Comparison of ENCODE assay signal across 8 cellular contexts in genomic region chr2:219177594-219178376, GRCh38. TPM values are rescaled to one million over a fixed set of nuclear protein-coding genes. Genes with fewer than 3 reads are reported as not detected.
A peak's percentile ranks its signal among the peaks of the same experiment; 100 is the strongest.
DNase-seq lines count a peak whose midpoint lies in the region; ATAC-seq and TF ChIP-seq lines count a peak whose summit lies in the region.

RETREG2 (plus strand) TSS chr2:219178275; CDS start chr2:219178353, 78 bp downstream.

- H3K27me3 ChIP-seq in adipocyte (replicated peaks; ENCODE audit: control insufficient read depth, insufficient read depth, low read length) (no peaks in the 10 kb centered on the region), heart left ventricle (no peaks in the 10 kb centered on the region), upper lobe of right lung (no peaks in the 10 kb centered on the region)

- peak; percentile 39 for ATAC-seq in HG02571 (IDR thresholded peaks at IDR 0.05; ENCODE audit: unreplicated experiment)
- peak; percentile 71 to 86 (median 78) for ATAC-seq in heart left ventricle
- ATAC-seq in upper lobe of right lung: peak; percentile 82

- TF ChIP-seq CTCF in heart left ventricle (IDR thresholded peaks at IDR 0.05): peak in 10 of 12 donors; percentile 11 to 67 (median 50)
- TF ChIP-seq CTCF in upper lobe of right lung (IDR thresholded peaks at IDR 0.05): peak; percentile 32

- DNase-seq in NCI-H128 (lab: John Stamatoyannopoulos, UW; ENCODE audit: unreplicated experiment) (peak; percentile 43), T follicular helper cell (ENCODE audit: low read depth) (peak; percentile 75), adipocyte (ENCODE audit: low read depth) (peak; percentile 96), heart left ventricle (peak; percentile 86 to 93 (median 89)), posterior cingulate gyrus (peak; percentile 64 to 95 (median 74)), upper lobe of right lung (peak; percentile 92)

- H3K27ac ChIP-seq in heart left ventricle (peak within 1 kb of the TSS; percentile 96 to 100 (median 98)), upper lobe of right lung (peak within 1 kb of the TSS; percentile 98)

- H3K9ac ChIP-seq in adipocyte (ENCODE audit: low read length): peak within 1 kb of the TSS; percentile 99

- peak within 1 kb of the TSS; percentile 68 for H3K4me3 ChIP-seq in GM08714 (ENCODE audit: low read length)
- H3K4me3 ChIP-seq in adipocyte (ENCODE audit: low read length): peak within 1 kb of the TSS; percentile 83
- peak within 1 kb of the TSS; percentile 58 to 99 (median 92) for H3K4me3 ChIP-seq in heart left ventricle
- H3K4me3 ChIP-seq in upper lobe of right lung: peak within 1 kb of the TSS; percentile 73

- peaks cover 52% of the 10 kb centered on the region for H3K36me3 ChIP-seq in adipocyte (ENCODE audit: control insufficient read depth, insufficient read depth, low read length, severe bottlenecking)
- peaks cover 0 to 63% (median 59%) of the 10 kb centered on the region in 9 donors for H3K36me3 ChIP-seq in heart left ventricle
- peaks cover 66% of the 10 kb centered on the region for H3K36me3 ChIP-seq in upper lobe of right lung

- no peaks in the 10 kb centered on the region for H3K9me3 ChIP-seq in adipocyte (ENCODE audit: control insufficient read depth, low read length)
- H3K9me3 ChIP-seq in heart left ventricle: no peaks in the 10 kb centered on the region
- H3K9me3 ChIP-seq in upper lobe of right lung: no peaks in the 10 kb centered on the region

- peak; percentile 33 to 94 for TF ChIP-seq POLR2A in heart left ventricle (IDR thresholded peaks at IDR 0.05)

- H3K4me1 ChIP-seq in adipocyte (ENCODE audit: control insufficient read depth, insufficient read depth, low read length) (peaks cover 36% of the 10 kb centered on the region), heart left ventricle (peaks cover 5 to 54% (median 27%) of the 10 kb centered on the region in 12 donors), upper lobe of right lung (peaks cover 28% of the 10 kb centered on the region)

- intact Hi-C loops in heart left ventricle (cut with DNase I) (loop anchor here in 8 of 10 donors (1.0 to 10.0 kb wide), 13 partner anchors 17 to 893 kb away; partner anchors contain the start of genes DNAJB2 (in 5 of the 8), ABCB6 (in 3 of the 8), DNPEP (in 3 of the 8) and ZFAND2B (in 3 of the 8)), posterior cingulate gyrus (cut with DNase I) (loop anchor here (1.0 to 5.0 kb wide), 5 partner anchors 17 to 120 kb away; partner anchors contain the start of genes ANKZF1, ATG9A, DNAJB2 and NHEJ1), upper lobe of right lung (cut with DNase I) (loop anchor here (10.0 kb wide), 1 partner anchor 47 kb away; the partner anchor contains the start of genes ANKZF1 and ATG9A)

- WGBS in heart left ventricle, 4 donors: 0 to 1% (median 1%) methylated on average over 16 to 67 of the region's 67 CpGs

RNA-seq across cellular contexts. Expression of gene RETREG2, which starts in this region (rescaled TPM):
- total RNA-seq in heart left ventricle (10 to 100 TPM; 28.3 to 55.8 (median 38.2) TPM), upper lobe of right lung (79.8 TPM)
- polyA plus RNA-seq in heart left ventricle: 10 to 100 TPM; 13.4 to 56.0 TPM

Comparison
In these comparisons a context has a peak if more than half of its experiments do, and no peak if none do; other contexts are left out.
1. Peak in every context shown above with its lines: DNase-seq, ATAC-seq, H3K4me3 ChIP-seq and H3K27ac ChIP-seq.
2. DNase-seq: peak in every context shown above with its lines; median percentile 96 in adipocyte; 92 in upper lobe of right lung; 89 in heart left ventricle; 75 in T follicular helper cell; 74 in posterior cingulate gyrus; 43 in NCI-H128.